8 cellular contexts compared by ENCODE assay signal in genomic region chr9:36258170-36258988, GRCh38.
DNase-seq lines count a peak whose midpoint lies in the region; ATAC-seq lines count a peak whose summit lies in the region.

TSS of gene GNE (minus strand) at chr9:36258448. CDS start at chr9:36249355, 9,093 bp downstream.

- H3K4me3 Mint-ChIP-seq in effector memory CD8-positive, alpha-beta T cell, result peak within 1 kb of the TSS; percentile 95 to 97

- H3K36me3 Mint-ChIP-seq in effector memory CD8-positive, alpha-beta T cell (ENCODE audit: insufficient read depth), result peaks cover 19% of the 10 kb centered on the region

- H3K27me3 Mint-ChIP-seq in effector memory CD8-positive, alpha-beta T cell, result no peaks in the 10 kb centered on the region

- peaks cover 0 to 3% of the 10 kb centered on the region in 2 donors for H3K4me1 Mint-ChIP-seq in effector memory CD8-positive, alpha-beta T cell (ENCODE audit: low read depth in 2 of 2)

- DNase-seq in C1 segment of cervical spinal cord (lab: John Stamatoyannopoulos, UW) (peak; percentile 72 to 98 (median 95)), NOMO-1 (lab: John Stamatoyannopoulos, UW; ENCODE audit: unreplicated experiment in 2 of 2) (peak; percentile 99), medulla oblongata (ENCODE audit: extremely low spot score) (peak; percentile 98)
- DNase-seq in activated CD8-positive, alpha-beta memory T cell treated with anti-CD3 and anti-CD28 coated beads for 48 hours (ENCODE audit: low read depth in 2 of 3, low spot score in 2 of 3), result peak; percentile 93 to 95 (median 94)
- peak; percentile 97 to 98 (median 98) for DNase-seq in effector memory CD8-positive, alpha-beta T cell
- DNase-seq in stimulated activated CD4-positive, alpha-beta T cell treated with anti-CD3 and anti-CD28 coated beads, TNF-alpha, amount 100 ng/mL, for 48 hours (ENCODE audit: low read depth in 3 of 3), result peak; percentile 96 to 99 (median 97)

- no peaks in the 10 kb centered on the region for H3K9me3 Mint-ChIP-seq in effector memory CD8-positive, alpha-beta T cell

- ATAC-seq in GM19395 (IDR thresholded peaks at IDR 0.05; ENCODE audit: unreplicated experiment), result peak; percentile 88
- ATAC-seq in HG03558 (IDR thresholded peaks at IDR 0.05; ENCODE audit: extremely low read depth, unreplicated experiment), result peak; percentile 65
- peak; percentile 86 for ATAC-seq in effector memory CD8-positive, alpha-beta T cell (replicated peaks)

- peak within 1 kb of the TSS; percentile 92 to 93 for H3K27ac Mint-ChIP-seq in effector memory CD8-positive, alpha-beta T cell

Comparison
In these comparisons a context has a peak if more than half of its experiments do, and no peak if none do; other contexts are left out.
1. Peak in every context shown above with its lines: DNase-seq and ATAC-seq.